25 cellular contexts compared by ENCODE assay signal in genomic region chr13:34127523-34127922, GRCh38.
"Had no signal": no experiment of that assay in that cellular context is flagged by ENCODE, and none has a peak within 500 bp of the region (broad histone marks: within the 10 kb centered on the region; RNA-seq: fewer than 3 reads in every experiment).

No MANE protein-coding gene starts in this region.

- H3K36me3 ChIP-seq: SJSA1 had no signal

- H3K27ac ChIP-seq: HL-60, KMS-11, SJSA1, SK-N-MC had no signal

- DNase-seq: Kasumi-1, MV-4-11, NCI-H1048, NCI-H1105, NCI-H1417, NCI-H1436 treated with DMSO at 0.1 percent for 48 hours, NCI-H1694 treated with DMSO at 0.1 percent for 48 hours, NCI-H1930, NCI-H2081, NCI-H2107, NCI-H226, NCI-H446, NCI-H510A, NCI-H524 treated with DMSO at 0.1 percent for 48 hours, NCI-H69, NCI-H774, Right ventricle myocardium superior, RPMI8226, SIG-M5 had no signal

- H3K27me3 ChIP-seq: SJSA1 had no signal

- H3K27me3 Mint-ChIP-seq: IgD-negative memory B cell had no signal

- H3K27ac Mint-ChIP-seq: IgD-negative memory B cell had no signal

- H3K4me3 Mint-ChIP-seq: IgD-negative memory B cell had no signal

- H3K9me3 Mint-ChIP-seq: IgD-negative memory B cell had no signal

- H3K36me3 Mint-ChIP-seq: IgD-negative memory B cell had no signal

- ATAC-seq: K562 had no signal

- H3K9me3 ChIP-seq: SJSA1 had no signal

- H3K9ac ChIP-seq: KMS-11 had no signal

- H3K4me1 ChIP-seq: SJSA1 had no signal

- H3K4me3 ChIP-seq: K562, SJSA1, SK-N-MC had no signal
